Comparison of ENCODE assay signal across 29 cellular contexts in genomic region chr17:77037943-77038342, GRCh38.
"Had no signal": no experiment of that assay in that cellular context is flagged by ENCODE, and none has a peak within 500 bp of the region (broad histone marks: within the 10 kb centered on the region; RNA-seq: fewer than 3 reads in every experiment).

No MANE protein-coding gene starts in this region.

- H3K36me3 Mint-ChIP-seq: activated CD8-positive, alpha-beta memory T cell treated with anti-CD3 and anti-CD28 coated beads, Interleukin-2, amount 10 ng/mL, durations not matched to agents 7 days and 5 days; activated naive CD4-positive, alpha-beta T cell treated with anti-CD3 and anti-CD28 coated beads, Interleukin-2, amount 50 U/mL, for 24 hours; immature natural killer cell; naive B cell had no signal

- H3K9me3 ChIP-seq: colonic mucosa, gastroesophageal sphincter, thoracic aorta, vagina had no signal

- H3K27me3 ChIP-seq: colonic mucosa, vagina had no signal

- ATAC-seq: activated CD4-positive, alpha-beta T cell treated with anti-CD3 and anti-CD28 coated beads for 36 hours; activated CD8-positive, alpha-beta memory T cell treated with anti-CD3 and anti-CD28 coated beads, Interleukin-2, amount 10 ng/mL, durations not matched to agents 7 days and 5 days; activated CD8-positive, alpha-beta T cell treated with anti-CD3 and anti-CD28 coated beads, Interleukin-2, amount 10 ng/mL, durations not matched to agents 7 days and 5 days; activated naive CD8-positive, alpha-beta T cell treated with anti-CD3 and anti-CD28 coated beads, Interleukin-2, amount 50 U/mL, for 24 hours; effector memory CD8-positive, alpha-beta T cell; gastroesophageal sphincter; left colon; sciatic nerve; stimulated activated naive CD8-positive, alpha-beta T cell treated with anti-CD3 and anti-CD28 coated beads, Interleukin-15, Interleukin-2, amounts not matched to agents 100 U/mL and 50 U/mL, for 24 hours had no signal

- H3K9me3 Mint-ChIP-seq: activated B cell treated with CpG ODN at 0.5 μM for 24 hours; activated naive CD4-positive, alpha-beta T cell treated with anti-CD3 and anti-CD28 coated beads, Interleukin-2, amount 50 U/mL, for 24 hours; activated naive CD8-positive, alpha-beta T cell treated with anti-CD3 and anti-CD28 coated beads, Interleukin-2, amount 50 U/mL, for 24 hours; activated T-helper 2 cell treated with anti-CD3 and anti-CD28 coated beads, Interferon-gamma antibody, Interleukin-2, Interleukin-4, amounts not matched to agents 10 μg/mL and 5 μg/mL and 100 μg/mL, durations not matched to agents 14 hours and 24 hours and 36 hours; central memory CD8-positive, alpha-beta T cell; effector memory CD8-positive, alpha-beta T cell; immature natural killer cell; T-helper 2 cell treated with Interferon-gamma antibody and Interleukin-4, amounts not matched to agents 5 μg/mL and 100 μg/mL, for 36 hours had no signal

- H3K4me3 ChIP-seq: colonic mucosa, skin epidermis, thoracic aorta, vagina had no signal

- DNase-seq: activated B cell treated with CpG ODN at 0.5 μM for 24 hours; activated CD4-positive, alpha-beta T cell treated with anti-CD3 and anti-CD28 coated beads for 36 hours; activated CD8-positive, alpha-beta memory T cell treated with anti-CD3 and anti-CD28 coated beads, Interleukin-2, amount 10 ng/mL, durations not matched to agents 7 days and 5 days; activated CD8-positive, alpha-beta T cell treated with anti-CD3 and anti-CD28 coated beads, Interleukin-2, amount 10 ng/mL, durations not matched to agents 7 days and 5 days; activated naive CD8-positive, alpha-beta T cell treated with anti-CD3 and anti-CD28 coated beads, Interleukin-2, amount 50 U/mL, for 24 hours; activated T-cell treated with anti-CD3 and anti-CD28 coated beads, Interleukin-2, amount 50 U/mL, for 48 hours; colonic mucosa; effector memory CD8-positive, alpha-beta T cell; hippocampal formation; immature natural killer cell; kidney; left colon; mammary epithelial cell; naive B cell; stimulated activated CD4-positive, alpha-beta T cell treated with anti-CD3 and anti-CD28 coated beads, Interleukin-12 subunit alpha, Interleukin-12 subunit beta, amount 100 ng/mL, for 4 hours; stimulated activated CD4-positive, alpha-beta T cell treated with anti-CD3 and anti-CD28 coated beads, Interleukin-4, amount 100 ng/mL, for 1 hour; stimulated activated naive CD8-positive, alpha-beta T cell treated with anti-CD3 and anti-CD28 coated beads, Interleukin-15, Interleukin-2, amounts not matched to agents 100 U/mL and 50 U/mL, for 24 hours; T-helper 1 cell; trophoblast cell had no signal

- H3K27ac Mint-ChIP-seq: activated B cell treated with CpG ODN at 0.5 μM for 24 hours; activated CD4-positive, alpha-beta T cell treated with anti-CD3 and anti-CD28 coated beads for 36 hours; activated CD8-positive, alpha-beta memory T cell treated with anti-CD3 and anti-CD28 coated beads, Interleukin-2, amount 10 ng/mL, durations not matched to agents 7 days and 5 days; activated CD8-positive, alpha-beta T cell treated with anti-CD3 and anti-CD28 coated beads, Interleukin-2, amount 10 ng/mL, durations not matched to agents 7 days and 5 days; activated naive CD4-positive, alpha-beta T cell treated with anti-CD3 and anti-CD28 coated beads, Interleukin-2, amount 50 U/mL, for 24 hours; activated naive CD8-positive, alpha-beta T cell treated with anti-CD3 and anti-CD28 coated beads, Interleukin-2, amount 50 U/mL, for 24 hours; activated T-helper 2 cell treated with anti-CD3 and anti-CD28 coated beads, Interferon-gamma antibody, Interleukin-2, Interleukin-4, amounts not matched to agents 10 μg/mL and 5 μg/mL and 100 μg/mL, durations not matched to agents 14 hours and 24 hours and 36 hours; effector memory CD8-positive, alpha-beta T cell; immature natural killer cell; naive B cell; progenitor cell of endocrine pancreas; T-helper 2 cell treated with Interferon-gamma antibody and Interleukin-4, amounts not matched to agents 5 μg/mL and 100 μg/mL, for 36 hours had no signal

- H3K4me3 Mint-ChIP-seq: activated B cell treated with CpG ODN at 0.5 μM for 24 hours; activated CD4-positive, alpha-beta T cell treated with anti-CD3 and anti-CD28 coated beads for 36 hours; activated CD8-positive, alpha-beta memory T cell treated with anti-CD3 and anti-CD28 coated beads, Interleukin-2, amount 10 ng/mL, durations not matched to agents 7 days and 5 days; activated CD8-positive, alpha-beta T cell treated with anti-CD3 and anti-CD28 coated beads, Interleukin-2, amount 10 ng/mL, durations not matched to agents 7 days and 5 days; activated naive CD4-positive, alpha-beta T cell treated with anti-CD3 and anti-CD28 coated beads, Interleukin-2, amount 50 U/mL, for 24 hours; activated naive CD8-positive, alpha-beta T cell treated with anti-CD3 and anti-CD28 coated beads, Interleukin-2, amount 50 U/mL, for 24 hours; central memory CD8-positive, alpha-beta T cell; effector memory CD8-positive, alpha-beta T cell; immature natural killer cell; T-helper 2 cell treated with Interferon-gamma antibody and Interleukin-4, amounts not matched to agents 5 μg/mL and 100 μg/mL, for 36 hours had no signal

- H3K27ac ChIP-seq: colonic mucosa, gastroesophageal sphincter, skin epidermis, thoracic aorta, vagina had no signal

- H3K4me1 ChIP-seq: colonic mucosa, vagina had no signal

- H3K36me3 ChIP-seq: colonic mucosa, gastroesophageal sphincter, thoracic aorta, vagina had no signal

- H3K4me1 Mint-ChIP-seq: activated CD4-positive, alpha-beta T cell treated with anti-CD3 and anti-CD28 coated beads for 36 hours; activated CD8-positive, alpha-beta memory T cell treated with anti-CD3 and anti-CD28 coated beads, Interleukin-2, amount 10 ng/mL, durations not matched to agents 7 days and 5 days; activated naive CD4-positive, alpha-beta T cell treated with anti-CD3 and anti-CD28 coated beads, Interleukin-2, amount 50 U/mL, for 24 hours; central memory CD8-positive, alpha-beta T cell had no signal
